In the genomic region with DNA sequence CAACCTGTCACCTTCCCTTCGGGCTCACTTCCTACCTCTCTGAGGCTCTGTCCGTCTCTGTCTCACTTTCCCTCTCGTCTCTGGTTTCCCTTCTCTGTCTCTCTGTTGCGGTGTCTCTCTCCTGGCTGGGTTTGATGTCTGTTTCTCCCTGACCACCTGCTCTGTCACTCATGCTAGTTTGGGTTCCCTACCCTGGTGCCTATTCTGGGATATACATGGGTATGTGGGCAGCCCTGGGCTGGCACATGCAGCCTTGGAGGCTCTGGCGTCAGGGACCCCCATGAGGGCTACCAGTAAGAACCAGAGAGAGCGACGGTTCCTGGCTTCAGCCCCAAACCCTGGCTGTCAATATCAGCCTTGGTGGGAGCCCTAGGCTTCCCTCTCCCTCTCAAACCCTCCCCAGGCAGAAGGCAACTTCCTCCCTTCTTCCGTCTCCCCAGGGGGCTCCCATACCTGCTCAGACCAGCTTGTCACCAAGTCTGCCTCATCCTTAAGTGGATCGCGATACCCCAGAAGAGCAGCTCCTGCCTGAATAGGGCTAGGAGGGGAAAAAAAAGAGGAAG, we compare ENCODE assay signal across 8 cellular contexts. TPM values are rescaled to one million over a fixed set of nuclear protein-coding genes. Genes with fewer than 3 reads are reported as not detected.
A peak's percentile ranks its signal among the peaks of the same experiment; 100 is the strongest.
DNase-seq lines count a peak whose midpoint lies in the region; ATAC-seq and TF ChIP-seq lines count a peak whose summit lies in the region.

No MANE protein-coding gene starts in this region.

- peak overlapping the region; percentile 44 to 89 for H3K27ac Mint-ChIP-seq in effector memory CD8-positive, alpha-beta T cell

- peaks cover 11% of the 10 kb centered on the region in 2 donors for H3K4me1 Mint-ChIP-seq in effector memory CD8-positive, alpha-beta T cell (ENCODE audit: low read depth in 2 of 2)

- no peaks in the 10 kb centered on the region for H3K27me3 ChIP-seq in HUES48 (ENCODE audit: control insufficient read depth, insufficient read depth, low read length)
- H3K27me3 ChIP-seq in osteoblast (ENCODE audit: insufficient read depth, low read length), result no peaks in the 10 kb centered on the region

- H3K4me3 ChIP-seq in GM08714 (ENCODE audit: low read length) (peak overlapping the region; percentile 62; the same call in 1 of the 2 replicates), HUES48 (ENCODE audit: low read depth, low read length) (peak overlapping the region; percentile 42; the same call in 1 of the 2 replicates), osteoblast (ENCODE audit: insufficient read depth, low read length) (peak overlapping the region; percentile 76)

- H3K4me1 ChIP-seq in HUES48 (ENCODE audit: control insufficient read depth, insufficient read depth, low read length) (no peaks in the 10 kb centered on the region), osteoblast (ENCODE audit: insufficient read depth, low read length) (peaks cover 13% of the 10 kb centered on the region)

- peaks cover 6% of the 10 kb centered on the region for H4K20me1 ChIP-seq in osteoblast (ENCODE audit: insufficient read depth, low read length)

- peak overlapping the region; percentile 87 for H3K4me2 ChIP-seq in osteoblast (ENCODE audit: insufficient read depth, low read length)

- H3K36me3 Mint-ChIP-seq in effector memory CD8-positive, alpha-beta T cell (ENCODE audit: insufficient read depth), result peaks cover 8% of the 10 kb centered on the region

- H3K27ac ChIP-seq in HUES48 (ENCODE audit: low read depth, low read length) (peak overlapping the region; percentile 69), osteoblast (ENCODE audit: low read depth, low read length) (peak overlapping the region; percentile 71)

- H3K9me3 Mint-ChIP-seq in effector memory CD8-positive, alpha-beta T cell, result no peaks in the 10 kb centered on the region

- peak overlapping the region; percentile 62 to 67 for H3K4me3 Mint-ChIP-seq in effector memory CD8-positive, alpha-beta T cell

- ATAC-seq in effector memory CD8-positive, alpha-beta T cell (replicated peaks), result no peak

- no peak for DNase-seq in effector memory CD8-positive, alpha-beta T cell
- DNase-seq in osteoblast (ENCODE audit: insufficient read length, low spot score, missing footprints) (no peak), GM10266 (ENCODE audit: extremely low spot score) (no peak), GM13977 (ENCODE audit: low spot score) (no peak)
- no peak for DNase-seq in effector CD4-positive, alpha-beta T cell
- DNase-seq in stimulated activated CD8-positive, alpha-beta memory T cell treated with anti-CD3 and anti-CD28 coated beads, Interleukin-4, amount 100 ng/mL, for 48 hours, result no peak

- H3K27me3 Mint-ChIP-seq in effector memory CD8-positive, alpha-beta T cell, result no peaks in the 10 kb centered on the region

- H3K79me2 ChIP-seq in osteoblast (ENCODE audit: insufficient read depth, low read length), result peaks cover 20% of the 10 kb centered on the region

- H3K36me3 ChIP-seq in HUES48 (ENCODE audit: control insufficient read depth, insufficient read depth, low read length), result peaks cover 4% of the 10 kb centered on the region; the same call in 1 of the 2 replicates
- H3K36me3 ChIP-seq in osteoblast (ENCODE audit: insufficient read depth, low read length), result no peaks in the 10 kb centered on the region

- H3K9ac ChIP-seq in HUES48 (ENCODE audit: low read depth, low read length), result no peak overlapping the region

- no peak for TF ChIP-seq CTCF in osteoblast (IDR thresholded peaks at IDR 0.05; ENCODE audit: extremely low read depth, low read depth, low read length)
- TF ChIP-seq CTCF in GM10266 (IDR thresholded peaks at IDR 0.05; ENCODE audit: control insufficient read depth, insufficient read depth, low read depth, missing control alignments), result no peak
- no peak for TF ChIP-seq CTCF in GM13977 (IDR thresholded peaks at IDR 0.05; ENCODE audit: extremely low read depth, insufficient read depth, missing control alignments)

- H3K9me3 ChIP-seq in HUES48 (ENCODE audit: control insufficient read depth, insufficient read depth, low read length) (peaks cover 32% of the 10 kb centered on the region), osteoblast (ENCODE audit: low read depth, low read length) (no peaks in the 10 kb centered on the region)

- H2AFZ ChIP-seq in osteoblast (ENCODE audit: low read length), result peak overlapping the region; percentile 65

- in situ Hi-C loops in GM13977 (cut with MboI; ENCODE audit: low pct_unique_long_range_greater_than_20kb, low sequenced_read_pairs, unreplicated experiment), result no loop called here

RNA-seq across cellular contexts. Expression of a gene that starts 0.3 kb away (rescaled TPM):
- total RNA-seq in osteoblast, result 58.9 and 74.6 TPM in 2 replicates

RNA-seq across cellular contexts. Expression of a gene that starts 2.6 kb away (rescaled TPM):
- 15.6 and 19.2 TPM in 2 replicates for total RNA-seq in osteoblast

RNA-seq across cellular contexts. Expression of a gene that starts 10.6 kb away (rescaled TPM):
- total RNA-seq in osteoblast, result 1,832 and 2,517 TPM in 2 replicates

RNA-seq across cellular contexts. Expression of a gene that starts 19.7 kb away (rescaled TPM):
- total RNA-seq in osteoblast, result 59.2 and 61.9 TPM in 2 replicates

RNA-seq across cellular contexts. Expression of a gene that starts 28.2 kb away (rescaled TPM):
- total RNA-seq in osteoblast, result 67.5 and 74.6 TPM in 2 replicates
